In genomic region chr10:74234569-74234968, GRCh38 we compare ENCODE assay signal across 12 cellular contexts.
DNase-seq lines count a peak whose midpoint lies in the region; ATAC-seq, FAIRE-seq and TF ChIP-seq lines count a peak whose summit lies in the region.
"Had no signal": no experiment of that assay in that cellular context is flagged by ENCODE, and none has a peak within 500 bp of the region (broad histone marks: within the 10 kb centered on the region; RNA-seq: fewer than 3 reads in every experiment).

No MANE protein-coding gene starts in this region.

- no peaks in the 10 kb centered on the region for H3K4me1 Mint-ChIP-seq in glutamatergic neuron (ENCODE audit: low read depth, unreplicated experiment)

- WGBS in neuronal stem cell (ENCODE audit: extremely low coverage in 2 of 2, insufficient read length in 2 of 2, insufficient replicate concordance in 1 of 2), 2 donors: no CpG with 5 or more reads among the region's 1 CpG

- H3K18ac ChIP-seq in neuronal stem cell (ENCODE audit: low read length): no peak overlapping the region

- H3K27ac Mint-ChIP-seq in glutamatergic neuron (ENCODE audit: unreplicated experiment): no peak overlapping the region
- H3K27ac Mint-ChIP-seq: stimulated activated effector memory CD8-positive, alpha-beta T cell treated with anti-CD3 and anti-CD28 coated beads, Interleukin-12 subunit alpha, Interleukin-12 subunit beta, amount 100 ng/mL, for 72 hours had no signal

- DNase-seq in A673 (ENCODE audit: low spot score) (no peak), GM10248 (ENCODE audit: extremely low spot score) (no peak), kidney (no peak), glutamatergic neuron (no peak), neuronal stem cell (ENCODE audit: low spot score) (no peak), sciatic nerve (ENCODE audit: low spot score) (no peak)
- DNase-seq: EL, head of caudate nucleus had no signal

- no peak overlapping the region for H3K4me3 Mint-ChIP-seq in glutamatergic neuron (ENCODE audit: unreplicated experiment)
- H3K4me3 Mint-ChIP-seq: IgD-negative memory B cell; stimulated activated effector memory CD8-positive, alpha-beta T cell treated with anti-CD3 and anti-CD28 coated beads, Interleukin-12 subunit alpha, Interleukin-12 subunit beta, amount 100 ng/mL, for 72 hours had no signal

- no peak overlapping the region for H4K91ac ChIP-seq in neuronal stem cell (ENCODE audit: low read depth, low read length, poor library complexity)

- TF ChIP-seq CTCF in A673 (conservative IDR thresholded peaks at IDR 0.05; ENCODE audit: low read depth, low read length): peak; percentile 65
- peak; percentile 46 for TF ChIP-seq CTCF in GM10248 (IDR thresholded peaks at IDR 0.05; ENCODE audit: control extremely low read depth, extremely low read depth, low read depth, missing control alignments)
- no peak for TF ChIP-seq CTCF in kidney (IDR thresholded peaks at IDR 0.05; ENCODE audit: borderline replicate concordance, extremely low read depth, insufficient read depth)
- TF ChIP-seq CTCF in glutamatergic neuron (IDR thresholded peaks at IDR 0.05; ENCODE audit: partially characterized antibody, unreplicated experiment): no peak

- H3K27me3 Mint-ChIP-seq in glutamatergic neuron (ENCODE audit: unreplicated experiment): no peaks in the 10 kb centered on the region
- H3K27me3 Mint-ChIP-seq: IgD-negative memory B cell had no signal

- H2BK5ac ChIP-seq in neuronal stem cell (ENCODE audit: low read length): no peak overlapping the region

- no peak overlapping the region for H3K4me2 ChIP-seq in neuronal stem cell (ENCODE audit: insufficient read depth, low read length, poor library complexity, severe bottlenecking)

- FAIRE-seq in TTC549 (lab: Jason Lieb, UNC) (peak; percentile 92), kidney (lab: Jason Lieb, UNC) (peak; percentile 98)

- no peaks in the 10 kb centered on the region for H3K9me3 ChIP-seq in A673 (ENCODE audit: low read depth, low read length, poor library complexity, severe bottlenecking)
- H3K9me3 ChIP-seq in kidney (ENCODE audit: control insufficient read depth in 1 of 2, low read length in 2 of 2): no peaks in the 10 kb centered on the region
- H3K9me3 ChIP-seq in neuronal stem cell (replicated peaks in 1 of 2; ENCODE audit: control insufficient read depth in 2 of 2, insufficient read depth in 1 of 2, low read depth in 1 of 2, low read length in 2 of 2): no peaks in the 10 kb centered on the region

- intact Hi-C loops in A673 (cut with micrococcal nuclease; ENCODE audit: unreplicated experiment) (loop anchor here (10.0 kb wide), 1 partner anchor 110 kb away; no protein-coding TSS in a partner anchor), kidney (cut with DNase I) (no loop called here), sciatic nerve (cut with DNase I) (no loop called here)

- H3K4me1 ChIP-seq in A673 (ENCODE audit: insufficient read depth, low read length, poor library complexity, severe bottlenecking) (peaks cover 29% of the 10 kb centered on the region), kidney (ENCODE audit: control insufficient read depth in 1 of 2, insufficient read depth in 1 of 2, low read depth in 1 of 2, low read length in 2 of 2) (no peaks in the 10 kb centered on the region), neuronal stem cell (ENCODE audit: control insufficient read depth in 2 of 2, insufficient read depth in 1 of 2, low read depth in 1 of 2, low read length in 2 of 2) (peaks cover 0 to 6% of the 10 kb centered on the region in 2 donors)

- no peaks in the 10 kb centered on the region for H3K36me3 ChIP-seq in A673 (ENCODE audit: insufficient read depth, low read length, poor library complexity, severe bottlenecking)
- no peaks in the 10 kb centered on the region for H3K36me3 ChIP-seq in kidney (ENCODE audit: control insufficient read depth in 1 of 2, insufficient read depth in 2 of 2, low read length in 2 of 2)
- H3K36me3 ChIP-seq in neuronal stem cell (replicated peaks in 1 of 2; ENCODE audit: control insufficient read depth in 2 of 2, insufficient read depth in 2 of 2, low read length in 2 of 2): no peaks in the 10 kb centered on the region

- ATAC-seq in sciatic nerve (no peak), GM21737 (IDR thresholded peaks at IDR 0.05; ENCODE audit: unreplicated experiment) (no peak)
- ATAC-seq: stimulated activated effector memory CD8-positive, alpha-beta T cell treated with anti-CD3 and anti-CD28 coated beads, Interleukin-12 subunit alpha, Interleukin-12 subunit beta, amount 100 ng/mL, for 72 hours had no signal

- H2BK15ac ChIP-seq in neuronal stem cell (ENCODE audit: low read length): no peak overlapping the region

- H3K27ac ChIP-seq in A673 (ENCODE audit: low read depth, low read length, poor library complexity, severe bottlenecking): no peak overlapping the region
- H3K27ac ChIP-seq in kidney (ENCODE audit: low read depth in 2 of 2, low read length in 2 of 2): no peak overlapping the region
- no peak overlapping the region for H3K27ac ChIP-seq in neuronal stem cell (replicated peaks; ENCODE audit: low read length)

- no peak overlapping the region for H3K4ac ChIP-seq in neuronal stem cell (ENCODE audit: low read length)

- POLR2A ChIA-PET in A673 (lab: Charles Lee; ENCODE audit: low non-redundant PET) (interaction anchor here (0.7 kb wide), 1 partner anchor 404 kb away, joined by 3 read pairs; no protein-coding TSS in a partner anchor), GM10248 (lab: Yijun Ruan, JAX) (no interaction called here)

- BruUV-seq in A673 (replicated peaks; lab: Mats Ljungman, UMichigan): no TSS peak

- no peak overlapping the region for H2AFZ ChIP-seq in neuronal stem cell (ENCODE audit: low read length)

- H3K27me3 ChIP-seq in A673 (replicated peaks; ENCODE audit: insufficient read depth, low read depth, low read length, poor library complexity): no peaks in the 10 kb centered on the region
- H3K27me3 ChIP-seq in neuronal stem cell (ENCODE audit: control insufficient read depth in 3 of 3, insufficient read depth in 3 of 3, low read depth in 1 of 3, low read length in 3 of 3): no peaks in the 10 kb centered on the region

- H3K9ac ChIP-seq in kidney (ENCODE audit: low read length in 2 of 2) (no peak overlapping the region), neuronal stem cell (ENCODE audit: low read depth, low read length, poor library complexity) (no peak overlapping the region)

- H2BK12ac ChIP-seq in neuronal stem cell (ENCODE audit: low read length): no peak overlapping the region

- H2BK120ac ChIP-seq in neuronal stem cell (ENCODE audit: low read depth, low read length): no peak overlapping the region

- H3K36me3 Mint-ChIP-seq in glutamatergic neuron (ENCODE audit: unreplicated experiment): no peaks in the 10 kb centered on the region
- H3K36me3 Mint-ChIP-seq: IgD-negative memory B cell; stimulated activated effector memory CD8-positive, alpha-beta T cell treated with anti-CD3 and anti-CD28 coated beads, Interleukin-12 subunit alpha, Interleukin-12 subunit beta, amount 100 ng/mL, for 72 hours had no signal

- CTCF ChIA-PET in A673 (lab: Charles Lee): no interaction called here
- CTCF ChIA-PET in GM10248 (lab: Yijun Ruan, JAX): interaction anchor here (1.3 to 2.7 kb wide), 7 partner anchors 8 to 347 kb away, joined by 3 to 10 read pairs (median 6); partner anchors contain the start of genes ADK and AP3M1

- H2AK5ac ChIP-seq in neuronal stem cell (ENCODE audit: low read depth, low read length): no peak overlapping the region

- no peaks in the 10 kb centered on the region for H3K79me1 ChIP-seq in neuronal stem cell (ENCODE audit: low read depth, low read length)

- no peak overlapping the region for H3K23ac ChIP-seq in neuronal stem cell (ENCODE audit: low read depth, low read length, poor library complexity)

- H3K14ac ChIP-seq in neuronal stem cell (ENCODE audit: low read length): no peak overlapping the region

- H3K4me3 ChIP-seq in A673 (ENCODE audit: low read depth, low read length, poor library complexity, severe bottlenecking) (no peak overlapping the region), kidney (ENCODE audit: low read length in 2 of 2) (no peak overlapping the region), neuronal stem cell (ENCODE audit: low read length in 2 of 2) (no peak overlapping the region)

- H4K8ac ChIP-seq in neuronal stem cell (ENCODE audit: low read depth, low read length): no peak overlapping the region

- H3K9me3 Mint-ChIP-seq in glutamatergic neuron (ENCODE audit: unreplicated experiment): no peaks in the 10 kb centered on the region
- H3K9me3 Mint-ChIP-seq: IgD-negative memory B cell; stimulated activated effector memory CD8-positive, alpha-beta T cell treated with anti-CD3 and anti-CD28 coated beads, Interleukin-12 subunit alpha, Interleukin-12 subunit beta, amount 100 ng/mL, for 72 hours had no signal

Comparison
In these comparisons a context has a peak if more than half of its experiments do, and no peak if none do; other contexts are left out.
1. CTCF ChIP-seq: peak in A673 (single experiment) and GM10248 (single experiment); none in kidney (single experiment) and glutamatergic neuron (single experiment).